16 cellular contexts compared by ENCODE assay signal in the genomic region with DNA sequence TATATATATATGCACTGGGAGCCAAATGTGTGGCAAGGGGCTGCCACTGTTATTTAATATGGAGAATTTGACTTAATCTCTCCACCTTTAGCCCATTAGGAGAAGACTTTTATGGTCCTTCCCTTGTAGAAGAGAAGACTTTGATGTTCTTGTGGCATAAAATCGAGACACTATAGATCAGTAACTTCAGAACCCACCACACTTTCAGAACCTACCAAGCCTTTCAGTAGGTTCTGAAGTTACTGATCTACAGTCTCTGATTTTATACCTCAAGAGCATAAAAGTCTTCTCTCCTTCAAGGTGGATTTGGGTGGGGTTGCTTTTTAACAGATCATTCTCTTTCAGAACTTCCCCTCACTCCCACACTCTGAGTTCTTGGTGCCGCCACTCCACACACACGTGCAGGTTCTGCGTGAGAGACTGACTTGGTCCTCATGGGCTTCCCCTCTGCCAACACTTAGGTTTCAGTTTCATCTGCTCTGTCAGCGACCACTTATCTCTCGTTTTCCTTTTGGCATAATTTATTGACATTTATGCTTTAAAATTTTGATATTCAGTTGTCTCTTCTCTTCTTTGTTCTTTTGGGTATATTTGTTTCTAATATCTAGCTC.
"Had no signal": no experiment of that assay in that cellular context is flagged by ENCODE, and none has a peak within 500 bp of the region (broad histone marks: within the 10 kb centered on the region; RNA-seq: fewer than 3 reads in every experiment).

No MANE protein-coding gene starts in this region.

- H3K4me3 Mint-ChIP-seq: activated CD8-positive, alpha-beta T cell treated with anti-CD3 and anti-CD28 coated beads for 36 hours; activated naive CD8-positive, alpha-beta T cell treated with anti-CD3 and anti-CD28 coated beads, Interleukin-2, amount 10 ng/mL, durations not matched to agents 7 days and 5 days; type B pancreatic cell had no signal

- H3K27ac Mint-ChIP-seq: activated CD8-positive, alpha-beta T cell treated with anti-CD3 and anti-CD28 coated beads for 36 hours; activated naive CD8-positive, alpha-beta T cell treated with anti-CD3 and anti-CD28 coated beads, Interleukin-2, amount 10 ng/mL, durations not matched to agents 7 days and 5 days; type B pancreatic cell had no signal

- H3K36me3 Mint-ChIP-seq: activated naive CD8-positive, alpha-beta T cell treated with anti-CD3 and anti-CD28 coated beads, Interleukin-2, amount 10 ng/mL, durations not matched to agents 7 days and 5 days; type B pancreatic cell had no signal

- H3K36me3 ChIP-seq: spleen had no signal

- H3K9me3 ChIP-seq: psoas muscle had no signal

- H3K9me3 Mint-ChIP-seq: type B pancreatic cell had no signal

- H3K4me3 ChIP-seq: hepatocyte, psoas muscle, spleen had no signal

- ATAC-seq: activated CD8-positive, alpha-beta T cell treated with anti-CD3 and anti-CD28 coated beads for 36 hours; psoas muscle; sciatic nerve had no signal

- H3K79me2 ChIP-seq: hepatocyte had no signal

- H3K4me1 Mint-ChIP-seq: activated naive CD8-positive, alpha-beta T cell treated with anti-CD3 and anti-CD28 coated beads, Interleukin-2, amount 10 ng/mL, durations not matched to agents 7 days and 5 days had no signal

- H3K27me3 Mint-ChIP-seq: activated CD8-positive, alpha-beta T cell treated with anti-CD3 and anti-CD28 coated beads for 36 hours; activated naive CD8-positive, alpha-beta T cell treated with anti-CD3 and anti-CD28 coated beads, Interleukin-2, amount 10 ng/mL, durations not matched to agents 7 days and 5 days; type B pancreatic cell had no signal

- H2AFZ ChIP-seq: hepatocyte had no signal

- H3K4me1 ChIP-seq: psoas muscle, spleen had no signal

- H3K27ac ChIP-seq: hepatocyte, psoas muscle, spleen had no signal

- H3K27me3 ChIP-seq: hepatocyte, spleen had no signal

- H3K4me2 ChIP-seq: hepatocyte had no signal

- DNase-seq: activated CD4-positive, alpha-beta T cell treated with anti-CD3 and anti-CD28 coated beads for 4 hours; activated CD8-positive, alpha-beta memory T cell treated with anti-CD3 and anti-CD28 coated beads, Interleukin-2, amount 50 U/mL, for 4 hours; activated CD8-positive, alpha-beta T cell treated with anti-CD3 and anti-CD28 coated beads for 36 hours; activated naive CD8-positive, alpha-beta T cell treated with anti-CD3 and anti-CD28 coated beads, Interleukin-2, amount 10 ng/mL, durations not matched to agents 7 days and 5 days; anterior cingulate cortex; cerebellar nuclear complex; dermis blood vessel endothelial cell; mesendoderm; psoas muscle; spleen; stimulated activated CD4-positive, alpha-beta T cell treated with anti-CD3 and anti-CD28 coated beads, Interleukin-1b, Interleukin-23, amount 100 ng/mL, for 48 hours; stimulated activated naive CD4-positive, alpha-beta T cell; substantia nigra had no signal
